ENCODE assay signal across 1 cellular context in genomic region chr6:150167479-150167873, GRCh38.
TF ChIP-seq lines count a peak whose summit lies in the region.

No MANE protein-coding gene starts in this region.

TF ChIP-seq in K562, 482 proteins besides CTCF, POLR2A, EP300 and RAD21 (continued from another document and continues in another):
- TF ChIP-seq PRDM10 (IDR thresholded peaks at IDR 0.05; ENCODE audit: partially characterized antibody) (no peak), L3MBTL2 (IDR thresholded peaks at IDR 0.05) (no peak), XRCC4 (IDR thresholded peaks at IDR 0.05; ENCODE audit: extremely low read depth, insufficient read depth, insufficient read length) (no peak), GABPB1 (CRISPR knock-in tag; IDR thresholded peaks at IDR 0.05) (0 out of 2 replicates have a peak, but pooled peaks have one; percentile 34), KAT7 (CRISPR knock-in tag; IDR thresholded peaks at IDR 0.05; ENCODE audit: borderline replicate concordance) (0 out of 2 replicates have a peak, but pooled peaks have one; percentile 57), ZFX (CRISPR knock-in tag; IDR thresholded peaks at IDR 0.05) (no peak), NCOA4 (IDR thresholded peaks at IDR 0.05; ENCODE audit: partially characterized antibody) (no peak), KAT2B (IDR thresholded peaks at IDR 0.05; ENCODE audit: low read depth, low read length) (no peak), PKNOX1 (IDR thresholded peaks at IDR 0.05) (peak; percentile 71), MIER1 (IDR thresholded peaks at IDR 0.05; ENCODE audit: low read depth) (no peak), ZNF324 (CRISPR knock-in tag; IDR thresholded peaks at IDR 0.05) (no peak), EGR1 (conservative IDR thresholded peaks at IDR 0.05) (no peak), ZNF830 (CRISPR knock-in tag; IDR thresholded peaks at IDR 0.05) (no peak), ZNF592 (IDR thresholded peaks at IDR 0.05) (peak; percentile 49; the same call in 1 of the 2 replicates), SREBF2 (CRISPR knock-in tag; IDR thresholded peaks at IDR 0.05) (no peak), ELF2 (CRISPR knock-in tag; IDR thresholded peaks at IDR 0.05) (no peak), MEIS2 (IDR thresholded peaks at IDR 0.05; ENCODE audit: partially characterized antibody) (peak; percentile 65), JUND (IDR thresholded peaks at IDR 0.05; ENCODE audit: borderline replicate concordance, low read depth, low read length) (no peak), JUND (tag; IDR thresholded peaks at IDR 0.05; ENCODE audit: borderline replicate concordance, low read depth, low read length) (no peak), ZNF778 (CRISPR knock-in tag; IDR thresholded peaks at IDR 0.05) (no peak), NR4A1 (CRISPR knock-in tag; IDR thresholded peaks at IDR 0.05) (no peak), NR4A1 (tag; IDR thresholded peaks at IDR 0.05) (no peak), NCOR1 (IDR thresholded peaks at IDR 0.05) (no peak), ZNF175 (CRISPR knock-in tag; IDR thresholded peaks at IDR 0.05; ENCODE audit: low read depth) (no peak), RBBP5 (IDR thresholded peaks at IDR 0.05; ENCODE audit: borderline replicate concordance, insufficient read depth, low read length, poor library complexity, severe bottlenecking) (no peak), HMBOX1 (IDR thresholded peaks at IDR 0.05) (no peak), ZBTB33 (CRISPR knock-in tag; IDR thresholded peaks at IDR 0.05) (no peak), KAT8 (IDR thresholded peaks at IDR 0.05; ENCODE audit: low read depth) (no peak), ZNF407 (IDR thresholded peaks at IDR 0.05; ENCODE audit: low read depth) (no peak), KLF1 (tag; IDR thresholded peaks at IDR 0.05) (no peak), ZFP1 (CRISPR knock-in tag; IDR thresholded peaks at IDR 0.05) (no peak), ZNF263 (CRISPR knock-in tag; IDR thresholded peaks at IDR 0.05; ENCODE audit: borderline replicate concordance) (no peak), CC2D1A (IDR thresholded peaks at IDR 0.05) (no peak), PML (IDR thresholded peaks at IDR 0.05; ENCODE audit: low read length) (no peak), CCAR2 (IDR thresholded peaks at IDR 0.05; ENCODE audit: low read depth, low read length) (no peak)
